ENCODE assay signal across 32 cellular contexts in the genomic region with DNA sequence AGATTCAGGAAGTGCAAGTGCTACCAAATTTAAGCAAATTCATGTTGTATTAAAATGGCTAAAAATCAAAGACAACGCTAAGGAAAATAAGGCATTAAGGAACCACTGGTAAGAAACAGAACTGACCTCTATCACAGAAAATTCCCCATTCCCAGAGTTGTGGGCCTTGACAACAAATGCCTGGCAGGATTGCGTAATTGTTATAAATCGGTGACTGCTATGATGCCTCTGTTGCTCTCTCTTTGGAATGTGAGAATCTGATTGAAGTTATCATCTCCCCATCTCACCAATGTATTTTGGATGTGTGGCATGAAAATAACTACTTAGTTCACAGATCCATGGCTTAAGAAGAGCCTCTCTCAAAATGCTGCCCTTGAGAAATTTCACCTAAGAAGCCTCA.
"Had no signal": no experiment of that assay in that cellular context is flagged by ENCODE, and none has a peak within 500 bp of the region (broad histone marks: within the 10 kb centered on the region; RNA-seq: fewer than 3 reads in every experiment).

No MANE protein-coding gene starts in this region.

- H3K4me1 ChIP-seq: adrenal gland, ascending aorta, breast epithelium, colonic mucosa, esophagus squamous epithelium, gastroesophageal sphincter, heart right ventricle had no signal

- H3K4me3 ChIP-seq: adrenal gland, ascending aorta, breast epithelium, cardiac muscle cell, colonic mucosa, esophagus squamous epithelium, gastroesophageal sphincter, heart right ventricle had no signal

- H3K27me3 Mint-ChIP-seq: activated CD4-positive, alpha-beta T cell treated with anti-CD3 and anti-CD28 coated beads, Interleukin-2, amount 10 ng/mL, durations not matched to agents 7 days and 5 days; activated CD8-positive, alpha-beta T cell treated with anti-CD3 and anti-CD28 coated beads for 36 hours; activated naive CD4-positive, alpha-beta T cell treated with anti-CD3 and anti-CD28 coated beads, Interleukin-2, amount 50 U/mL, for 24 hours; activated naive CD8-positive, alpha-beta T cell treated with anti-CD3 and anti-CD28 coated beads for 36 hours had no signal

- H3K27ac Mint-ChIP-seq: activated CD4-positive, alpha-beta T cell treated with anti-CD3 and anti-CD28 coated beads, Interleukin-2, amount 10 ng/mL, durations not matched to agents 7 days and 5 days; activated CD8-positive, alpha-beta T cell treated with anti-CD3 and anti-CD28 coated beads for 36 hours; activated naive CD4-positive, alpha-beta T cell treated with anti-CD3 and anti-CD28 coated beads for 36 hours; activated naive CD4-positive, alpha-beta T cell treated with anti-CD3 and anti-CD28 coated beads, Interleukin-2, amount 50 U/mL, for 24 hours; activated naive CD8-positive, alpha-beta T cell treated with anti-CD3 and anti-CD28 coated beads for 36 hours; activated naive CD8-positive, alpha-beta T cell treated with anti-CD3 and anti-CD28 coated beads, Interleukin-2, amount 50 U/mL, for 24 hours; activated T-helper 1 cell treated with anti-CD3 and anti-CD28 coated beads, Interleukin-12 subunit alpha, Interleukin-12 subunit beta, Interleukin-2, Interleukin-4 antibody, amounts not matched to agents 30 ng/mL and 10 ng/mL and 1 ng/mL, durations not matched to agents 14 hours and 24 hours and 36 hours; activated T-helper 2 cell treated with anti-CD3 and anti-CD28 coated beads, Interferon-gamma antibody, Interleukin-2, Interleukin-4, amounts not matched to agents 10 μg/mL and 5 μg/mL and 100 μg/mL, durations not matched to agents 14 hours and 24 hours and 36 hours; brain had no signal

- H3K9me3 ChIP-seq: adrenal gland, ascending aorta, colonic mucosa, esophagus squamous epithelium had no signal

- H3K4me1 Mint-ChIP-seq: activated CD4-positive, alpha-beta T cell treated with anti-CD3 and anti-CD28 coated beads, Interleukin-2, amount 10 ng/mL, durations not matched to agents 7 days and 5 days; activated naive CD4-positive, alpha-beta T cell treated with anti-CD3 and anti-CD28 coated beads, Interleukin-2, amount 50 U/mL, for 24 hours; activated naive CD8-positive, alpha-beta T cell treated with anti-CD3 and anti-CD28 coated beads for 36 hours; activated naive CD8-positive, alpha-beta T cell treated with anti-CD3 and anti-CD28 coated beads, Interleukin-2, amount 50 U/mL, for 24 hours; brain had no signal

- H3K36me3 ChIP-seq: adrenal gland, ascending aorta, breast epithelium, cardiac muscle cell, colonic mucosa, esophagus squamous epithelium, gastroesophageal sphincter, heart right ventricle had no signal

- DNase-seq: activated CD4-positive, alpha-beta T cell treated with anti-CD3 and anti-CD28 coated beads for 4 hours; activated CD4-positive, alpha-beta T cell treated with anti-CD3 and anti-CD28 coated beads, Interleukin-2, amount 10 ng/mL, durations not matched to agents 7 days and 5 days; activated CD4-positive, alpha-beta T cell treated with anti-CD3 and anti-CD28 coated beads, Interleukin-2, amount 50 U/mL, for 4 hours; activated CD4-positive, CD25-positive, alpha-beta regulatory T cell; activated CD4-positive, CD25-positive, alpha-beta regulatory T cell treated with anti-CD3 and anti-CD28 coated beads, Interleukin-2, amount 50 U/mL, for 72 hours; activated CD8-positive, alpha-beta memory T cell treated with anti-CD3 and anti-CD28 coated beads for 24 hours; activated CD8-positive, alpha-beta T cell treated with anti-CD3 and anti-CD28 coated beads for 36 hours; activated effector memory CD4-positive, alpha-beta T cell treated with anti-CD3 and anti-CD28 coated beads, Interleukin-2, amount 50 U/mL, for 16 hours; activated naive CD4-positive, alpha-beta T cell treated with anti-CD3 and anti-CD28 coated beads for 36 hours; activated naive CD8-positive, alpha-beta T cell treated with anti-CD3 and anti-CD28 coated beads for 36 hours; activated naive CD8-positive, alpha-beta T cell treated with anti-CD3 and anti-CD28 coated beads, Interleukin-2, amount 50 U/mL, for 24 hours; activated T-cell treated with anti-CD3 and anti-CD28 coated beads, Interleukin-2, amount 50 U/mL, for 4 hours; adrenal gland; central memory CD4-positive, alpha-beta T cell; cerebellar nuclear complex; colonic mucosa; effector CD8-positive, alpha-beta T cell; esophagus squamous epithelium; foreskin melanocyte; heart right ventricle; T-helper 2 cell had no signal

- H3K9me3 Mint-ChIP-seq: activated CD4-positive, alpha-beta T cell treated with anti-CD3 and anti-CD28 coated beads, Interleukin-2, amount 10 ng/mL, durations not matched to agents 7 days and 5 days; activated CD8-positive, alpha-beta T cell treated with anti-CD3 and anti-CD28 coated beads for 36 hours; activated naive CD4-positive, alpha-beta T cell treated with anti-CD3 and anti-CD28 coated beads for 36 hours; activated naive CD4-positive, alpha-beta T cell treated with anti-CD3 and anti-CD28 coated beads, Interleukin-2, amount 50 U/mL, for 24 hours; activated naive CD8-positive, alpha-beta T cell treated with anti-CD3 and anti-CD28 coated beads for 36 hours; activated naive CD8-positive, alpha-beta T cell treated with anti-CD3 and anti-CD28 coated beads, Interleukin-2, amount 50 U/mL, for 24 hours; activated T-cell treated with anti-CD3 and anti-CD28 coated beads, Interleukin-2, amount 50 U/mL, for 4 hours; activated T-helper 1 cell treated with anti-CD3 and anti-CD28 coated beads, Interleukin-12 subunit alpha, Interleukin-12 subunit beta, Interleukin-2, Interleukin-4 antibody, amounts not matched to agents 30 ng/mL and 10 ng/mL and 1 ng/mL, durations not matched to agents 14 hours and 24 hours and 36 hours; activated T-helper 2 cell treated with anti-CD3 and anti-CD28 coated beads, Interferon-gamma antibody, Interleukin-2, Interleukin-4, amounts not matched to agents 10 μg/mL and 5 μg/mL and 100 μg/mL, durations not matched to agents 14 hours and 24 hours and 36 hours had no signal

- H3K27me3 ChIP-seq: adrenal gland, ascending aorta, breast epithelium, cardiac muscle cell, colonic mucosa, esophagus squamous epithelium, gastroesophageal sphincter, heart right ventricle had no signal

- H3K36me3 Mint-ChIP-seq: activated naive CD4-positive, alpha-beta T cell treated with anti-CD3 and anti-CD28 coated beads, Interleukin-2, amount 50 U/mL, for 24 hours; activated naive CD8-positive, alpha-beta T cell treated with anti-CD3 and anti-CD28 coated beads for 36 hours; brain had no signal

- ATAC-seq: activated CD8-positive, alpha-beta T cell treated with anti-CD3 and anti-CD28 coated beads for 36 hours; activated naive CD8-positive, alpha-beta T cell treated with anti-CD3 and anti-CD28 coated beads, Interleukin-2, amount 50 U/mL, for 24 hours; activated T-cell treated with anti-CD3 and anti-CD28 coated beads, Interleukin-2, amount 50 U/mL, for 4 hours; gastroesophageal sphincter; heart right ventricle had no signal

- FAIRE-seq: endometrium, endothelial cell of umbilical vein had no signal

- H3K27ac ChIP-seq: adrenal gland, ascending aorta, breast epithelium, cardiac muscle cell, colonic mucosa, epithelial cell of prostate, esophagus squamous epithelium, gastroesophageal sphincter, heart right ventricle had no signal

- H3K4me3 Mint-ChIP-seq: activated CD4-positive, alpha-beta T cell treated with anti-CD3 and anti-CD28 coated beads, Interleukin-2, amount 10 ng/mL, durations not matched to agents 7 days and 5 days; activated CD8-positive, alpha-beta T cell treated with anti-CD3 and anti-CD28 coated beads for 36 hours; activated naive CD4-positive, alpha-beta T cell treated with anti-CD3 and anti-CD28 coated beads for 36 hours; activated naive CD4-positive, alpha-beta T cell treated with anti-CD3 and anti-CD28 coated beads, Interleukin-2, amount 50 U/mL, for 24 hours; activated naive CD8-positive, alpha-beta T cell treated with anti-CD3 and anti-CD28 coated beads for 36 hours; activated naive CD8-positive, alpha-beta T cell treated with anti-CD3 and anti-CD28 coated beads, Interleukin-2, amount 50 U/mL, for 24 hours; activated T-cell treated with anti-CD3 and anti-CD28 coated beads, Interleukin-2, amount 50 U/mL, for 4 hours; activated T-helper 1 cell treated with anti-CD3 and anti-CD28 coated beads, Interleukin-12 subunit alpha, Interleukin-12 subunit beta, Interleukin-2, Interleukin-4 antibody, amounts not matched to agents 30 ng/mL and 10 ng/mL and 1 ng/mL, durations not matched to agents 14 hours and 24 hours and 36 hours; brain had no signal
